14 cellular contexts compared by ENCODE assay signal in genomic region chr3:127216415-127217261, GRCh38. TPM values are rescaled to one million over a fixed set of nuclear protein-coding genes. Genes with fewer than 3 reads are reported as not detected.
A peak's percentile ranks its signal among the peaks of the same experiment; 100 is the strongest.
DNase-seq lines count a peak whose midpoint lies in the region; ATAC-seq and TF ChIP-seq lines count a peak whose summit lies in the region.
"Had no signal": no experiment of that assay in that cellular context is flagged by ENCODE, and none has a peak within 500 bp of the region (broad histone marks: within the 10 kb centered on the region; RNA-seq: fewer than 3 reads in every experiment).

No MANE protein-coding gene starts in this region.

- no peak for TF ChIP-seq CTCF in GM13977 (IDR thresholded peaks at IDR 0.05; ENCODE audit: extremely low read depth, insufficient read depth, missing control alignments)

- intact Hi-C loops in sciatic nerve (cut with DNase I), result no loop called here

- DNase-seq in GM13977 (ENCODE audit: low spot score) (peak; percentile 72), M059J (ENCODE audit: low read depth) (peak; percentile 88), OCI-M2 (lab: John Stamatoyannopoulos, UW; ENCODE audit: unreplicated experiment) (no peak), sciatic nerve (ENCODE audit: low spot score) (no peak)
- DNase-seq: heart left ventricle; left colon; NCI-H1092; NCI-H510A; stimulated activated CD4-positive, alpha-beta T cell treated with anti-CD3 and anti-CD28 coated beads, Interleukin-2, amount 100 ng/mL, for 48 hours had no signal

- no peak overlapping the region for H3K4me3 ChIP-seq in skeletal muscle satellite cell (ENCODE audit: low read length)
- H3K4me3 ChIP-seq: heart left ventricle had no signal

- ATAC-seq in GM21723 (IDR thresholded peaks at IDR 0.05; ENCODE audit: unreplicated experiment) (peak; percentile 66), GM21390 (IDR thresholded peaks at IDR 0.05; ENCODE audit: unreplicated experiment) (no peak), sciatic nerve (no peak)
- ATAC-seq: left colon had no signal

- in situ Hi-C loops in GM13977 (cut with MboI; ENCODE audit: low pct_unique_long_range_greater_than_20kb, low sequenced_read_pairs, unreplicated experiment), result no loop called here

- peak overlapping the region; percentile 53 for H3K4me2 ChIP-seq in skeletal muscle satellite cell (ENCODE audit: low read length)

- peaks cover 12% of the 10 kb centered on the region for H3K27me3 ChIP-seq in skeletal muscle satellite cell (ENCODE audit: control insufficient read depth, insufficient read depth, low read length)

- no peaks in the 10 kb centered on the region for H3K9me3 ChIP-seq in skeletal muscle satellite cell (replicated peaks; ENCODE audit: low read length)
- H3K9me3 ChIP-seq: heart left ventricle had no signal

- H3K4me1 ChIP-seq in skeletal muscle satellite cell (ENCODE audit: control insufficient read depth, insufficient read depth, low read length), result peaks cover 13% of the 10 kb centered on the region

- H3K36me3 ChIP-seq in skeletal muscle satellite cell (ENCODE audit: insufficient read depth, low read length), result no peaks in the 10 kb centered on the region
- H3K36me3 ChIP-seq: heart left ventricle had no signal

- no peak overlapping the region for H3K9ac ChIP-seq in skeletal muscle satellite cell (ENCODE audit: low read depth, low read length)

RNA-seq across cellular contexts. Expression of gene PRR23E, which starts 23.7 kb away (rescaled TPM):
- not detected in 2 replicates for total RNA-seq in M059J (2014; rRNA removed; shearing (Covaris generic))
- total RNA-seq in skeletal muscle satellite cell (2012; rRNA removed), result not detected in 2 replicates
- not detected for total RNA-seq in sciatic nerve
- total RNA-seq: heart left ventricle, left colon, myocyte, pulmonary artery endothelial cell had no signal

Comparison
In these comparisons a context has a peak if more than half of its experiments do, and no peak if none do; other contexts are left out.
1. DNase-seq: peak in GM13977 (single experiment) and M059J (single experiment); none in OCI-M2 (single experiment) and sciatic nerve (single experiment).